Comparison of ENCODE assay signal across 14 cellular contexts in genomic region chr11:44593194-44593593, GRCh38. TPM values are rescaled to one million over a fixed set of nuclear protein-coding genes. Genes with fewer than 3 reads are reported as not detected.
A peak's percentile ranks its signal among the peaks of the same experiment; 100 is the strongest.
DNase-seq lines count a peak whose midpoint lies in the region; ATAC-seq, FAIRE-seq and TF ChIP-seq lines count a peak whose summit lies in the region.
"Had no signal": no experiment of that assay in that cellular context is flagged by ENCODE, and none has a peak within 500 bp of the region (broad histone marks: within the 10 kb centered on the region; RNA-seq: fewer than 3 reads in every experiment).

No MANE protein-coding gene starts in this region.

- TF ChIP-seq POLR2A in GM12878 (IDR thresholded peaks at IDR 0.05; ENCODE audit: low read depth, low read length) (no peak), suprapubic skin (IDR thresholded peaks at IDR 0.05) (no peak)

- H2AFZ ChIP-seq in GM12878 (ENCODE audit: control insufficient read depth, low read depth, low read length) = no peak overlapping the region
- no peak overlapping the region for H2AFZ ChIP-seq in OCI-LY7 (ENCODE audit: low read length)

- in situ Hi-C loops in GM12878 (cut with MboI) = loop anchor here (25.0 kb wide), 1 partner anchor 1231 kb away; the partner anchor contains the start of gene TTC17

- H3K9me3 ChIP-seq in GM12878 (replicated peaks; ENCODE audit: control insufficient read depth, insufficient read depth, low read length) (no peaks in the 10 kb centered on the region), muscle layer of duodenum (ENCODE audit: control insufficient read depth in 1 of 2, low read length in 2 of 2) (no peaks in the 10 kb centered on the region), suprapubic skin (no peaks in the 10 kb centered on the region), OCI-LY7 (ENCODE audit: low read length) (no peaks in the 10 kb centered on the region)

- ATAC-seq in GM12878 (no peak), GM21423 (IDR thresholded peaks at IDR 0.05; ENCODE audit: unreplicated experiment) (no peak)

- H3K4me1 ChIP-seq in GM12878 (ENCODE audit: control insufficient read depth, insufficient read depth, low read length) = peaks cover 44% of the 10 kb centered on the region
- peaks cover 16 to 49% of the 10 kb centered on the region in 2 donors for H3K4me1 ChIP-seq in muscle layer of duodenum (ENCODE audit: control insufficient read depth in 1 of 2, insufficient read depth in 2 of 2, low read length in 2 of 2)
- peaks cover 39% of the 10 kb centered on the region for H3K4me1 ChIP-seq in suprapubic skin
- H3K4me1 ChIP-seq in OCI-LY7 (ENCODE audit: insufficient read depth, low read length, poor library complexity, severe bottlenecking) = peaks cover 22% of the 10 kb centered on the region

- H3K79me2 ChIP-seq in GM12878 (ENCODE audit: control insufficient read depth, insufficient read depth, low read length) (peaks cover 9% of the 10 kb centered on the region), OCI-LY7 (ENCODE audit: insufficient read depth, low read depth, low read length) (no peaks in the 10 kb centered on the region)

- SMC1A ChIA-PET in GM12878 (lab: Charles Lee; ENCODE audit: uncharacterized antibody, unreplicated experiment) = interaction anchor here (0.6 to 11.3 kb wide), 12 partner anchors 8 to 1006 kb away, joined by 3 to 160 read pairs (median 4); no protein-coding TSS in a partner anchor

- H3K27me3 ChIP-seq in GM12878 (replicated peaks in 1 of 2; ENCODE audit: control insufficient read depth in 2 of 2, insufficient read depth in 2 of 2, low read length in 1 of 2) = no peaks in the 10 kb centered on the region
- H3K27me3 ChIP-seq in muscle layer of duodenum (ENCODE audit: low read depth, low read length) = no peaks in the 10 kb centered on the region
- H3K27me3 ChIP-seq in suprapubic skin = no peaks in the 10 kb centered on the region

- FAIRE-seq in GM12878 (lab: Jason Lieb, UNC) = no peak
- FAIRE-seq: H54, islet of Langerhans, TTC549 had no signal

- H3K4me3 Mint-ChIP-seq in T-helper 1 cell treated with Interleukin-12 subunit alpha and Interleukin-12 subunit beta and Interleukin-4 antibody, amounts not matched to agents 30 μg/mL and 1 μg/mL, for 36 hours = no peak overlapping the region

- CTCF ChIA-PET in GM12878 (lab: Yijun Ruan, JAX) = interaction anchor here (0.6 to 2.2 kb wide), 7 partner anchors 9 to 378 kb away, joined by 3 to 8 read pairs (median 4); no protein-coding TSS in a partner anchor
- CTCF ChIA-PET in OCI-LY7 (lab: Charles Lee; ENCODE audit: unreplicated experiment) = interaction anchor here (0.6 kb wide), 2 partner anchors 61 to 301 kb away, joined by 3 read pairs; no protein-coding TSS in a partner anchor

- 81% methylated on average over 8 of the region's 8 CpGs for WGBS in GM12878 (ENCODE audit: insufficient coverage, insufficient replicate concordance, low lambda C conversion rate, missing lambda C conversion rate)
- WGBS in suprapubic skin = 55% methylated on average over 8 of the region's 8 CpGs

- TF ChIP-seq RAD21 in GM12878 (IDR thresholded peaks at IDR 0.05; ENCODE audit: insufficient read depth, low read depth, low read length) = no peak

- no peaks in the 10 kb centered on the region for H3K27me3 Mint-ChIP-seq in T-helper 1 cell treated with Interleukin-12 subunit alpha and Interleukin-12 subunit beta and Interleukin-4 antibody, amounts not matched to agents 30 μg/mL and 1 μg/mL, for 36 hours (ENCODE audit: low read depth)

- H3K4me3 ChIP-seq in GM12878 (no peak overlapping the region), muscle layer of duodenum (ENCODE audit: low read depth in 1 of 2, low read length in 2 of 2) (no peak overlapping the region), suprapubic skin (no peak overlapping the region), OCI-LY7 (ENCODE audit: low read depth, low read length, poor library complexity, severe bottlenecking) (no peak overlapping the region)
- H3K4me3 ChIP-seq: smooth muscle cell had no signal

- TF ChIP-seq EP300 in GM12878 (IDR thresholded peaks at IDR 0.05; ENCODE audit: borderline replicate concordance in 1 of 2, control insufficient read depth in 1 of 2, low read depth in 2 of 2, low read length in 2 of 2) (no peak), suprapubic skin (IDR thresholded peaks at IDR 0.05) (no peak)

- TF ChIP-seq CTCF in GM12878 (IDR thresholded peaks at IDR 0.05 in 2 of 3, conservative IDR thresholded peaks at IDR 0.05 in 1 of 3; ENCODE audit: control insufficient read depth in 2 of 3, extremely low read depth in 1 of 3, insufficient read depth in 1 of 3, low read depth in 3 of 3, low read length in 3 of 3) = no peak
- TF ChIP-seq CTCF in suprapubic skin (IDR thresholded peaks at IDR 0.05) = no peak
- TF ChIP-seq CTCF in OCI-LY7 (conservative IDR thresholded peaks at IDR 0.05; ENCODE audit: low read length) = no peak

- H3K27ac ChIP-seq in GM12878 (ENCODE audit: control insufficient read depth, insufficient read depth) (no peak overlapping the region), muscle layer of duodenum (ENCODE audit: low read length) (peak overlapping the region; percentile 71), suprapubic skin (peak overlapping the region; percentile 49), OCI-LY7 (ENCODE audit: low read depth, low read length, poor library complexity, severe bottlenecking) (no peak overlapping the region)

- POLR2A ChIA-PET in GM12878 (lab: Charles Lee) = interaction anchor here (1.4 to 21.2 kb wide), 3 partner anchors 10 to 25 kb away, joined by 5 to 434 read pairs (median 6); partner anchors contain the start of gene CD82
- POLR2A ChIA-PET in OCI-LY7 (lab: Charles Lee) = no interaction called here

- H3K27ac Mint-ChIP-seq in T-helper 1 cell treated with Interleukin-12 subunit alpha and Interleukin-12 subunit beta and Interleukin-4 antibody, amounts not matched to agents 30 μg/mL and 1 μg/mL, for 36 hours = peak overlapping the region; percentile 63

- RAD21 ChIA-PET in GM12878 (lab: Charles Lee; ENCODE audit: unreplicated experiment) = interaction anchor here (1.0 to 13.7 kb wide), 5 partner anchors 8 to 36 kb away, joined by 4 to 196 read pairs (median 5); no protein-coding TSS in a partner anchor

- no peak overlapping the region for H3K9ac ChIP-seq in GM12878 (ENCODE audit: control insufficient read depth, insufficient read depth, low read length)

- H3K36me3 ChIP-seq in GM12878 (ENCODE audit: control insufficient read depth in 2 of 2, insufficient read depth in 2 of 2, low read length in 1 of 2) (peaks cover 9 to 15% of the 10 kb centered on the region in 2 experiments), muscle layer of duodenum (ENCODE audit: control insufficient read depth in 1 of 2, insufficient read depth in 2 of 2, low read length in 2 of 2) (no peaks in the 10 kb centered on the region), suprapubic skin (peaks cover 11% of the 10 kb centered on the region), OCI-LY7 (ENCODE audit: insufficient read depth, low read length) (no peaks in the 10 kb centered on the region)

- peaks cover 59% of the 10 kb centered on the region for H3K36me3 Mint-ChIP-seq in T-helper 1 cell treated with Interleukin-12 subunit alpha and Interleukin-12 subunit beta and Interleukin-4 antibody, amounts not matched to agents 30 μg/mL and 1 μg/mL, for 36 hours (ENCODE audit: low read depth)

- H3K4me1 Mint-ChIP-seq in T-helper 1 cell treated with Interleukin-12 subunit alpha and Interleukin-12 subunit beta and Interleukin-4 antibody, amounts not matched to agents 30 μg/mL and 1 μg/mL, for 36 hours (ENCODE audit: low read depth) = peaks cover 64% of the 10 kb centered on the region

- no peaks in the 10 kb centered on the region for H3K9me2 ChIP-seq in OCI-LY7 (ENCODE audit: insufficient read depth, low read length)

- no peaks in the 10 kb centered on the region for H3K9me3 Mint-ChIP-seq in T-helper 1 cell treated with Interleukin-12 subunit alpha and Interleukin-12 subunit beta and Interleukin-4 antibody, amounts not matched to agents 30 μg/mL and 1 μg/mL, for 36 hours

- no TSS peak for BruUV-seq in GM12878 (replicated peaks; lab: Mats Ljungman, UMichigan)
- BruUV-seq in OCI-LY7 (replicated peaks; lab: Mats Ljungman, UMichigan) = no TSS peak

- DNase-seq in T-helper 1 cell = no peak
- no peak for DNase-seq in GM12878 (ENCODE audit: low read depth, low spot score)
- DNase-seq in suprapubic skin (ENCODE audit: low spot score in 2 of 2) = no peak
- no peak for DNase-seq in OCI-LY7 (ENCODE audit: low spot score)
- DNase-seq in activated CD8-positive, alpha-beta memory T cell treated with anti-CD3 and anti-CD28 coated beads, Interleukin-2, amount 50 U/mL, for 48 hours = no peak
- DNase-seq: activated naive CD4-positive, alpha-beta T cell; NCI-H1694 had no signal

- intact Hi-C loops in GM12878 (cut with micrococcal nuclease; ENCODE audit: unreplicated experiment) (no loop called here), OCI-LY7 (cut with micrococcal nuclease; ENCODE audit: unreplicated experiment) (no loop called here)

- H4K20me1 ChIP-seq in GM12878 (ENCODE audit: control insufficient read depth, insufficient read depth) (no peaks in the 10 kb centered on the region), OCI-LY7 (ENCODE audit: insufficient read depth, low read length) (no peaks in the 10 kb centered on the region)

- H3K4me2 ChIP-seq in GM12878 (ENCODE audit: control insufficient read depth, insufficient read depth) (no peak overlapping the region), OCI-LY7 (ENCODE audit: low read length) (no peak overlapping the region)
- H3K4me2 ChIP-seq: smooth muscle cell had no signal

TF ChIP-seq in GM12878, 131 proteins besides CTCF, POLR2A, EP300 and RAD21 (continues in another document):
- no peak for TF ChIP-seq ZSCAN29 (IDR thresholded peaks at IDR 0.05)
- TF ChIP-seq EED (IDR thresholded peaks at IDR 0.05; ENCODE audit: low read depth) = peak; percentile 26; the same call in 1 of the 2 replicates

RNA-seq across cellular contexts. Expression of gene CD82, which starts 27.7 kb away (rescaled TPM):
- total RNA-seq in GM12878 (2013; cell fraction: nucleolus; rRNA removed) = 202 and 214 TPM in 2 replicates
- total RNA-seq in GM12878 (2014; rRNA removed) (60.0 and 69.4 TPM in 2 replicates), GM12878 (2014; rRNA removed; fragmentation: Illumina TruSeq; extraction: Trizol) (65.0 and 66.4 TPM in 2 replicates), GM12878 (2021) (166 and 178 TPM in 2 replicates), suprapubic skin (100 to 1,000 TPM in 3 of 4 donors, 10 to 100 TPM in 1; 77.6 to 155 (median 118) TPM), OCI-LY7 (2022) (3.4 and 6.4 TPM in 2 replicates)
- polyA plus RNA-seq in GM12878 (2011; ENCODE audit: low read depth) = 57.7 TPM
- polyA plus RNA-seq in GM12878 (2011; rRNA removed) (94.5 and 176 TPM in 2 replicates), GM12878 (2014; fragmentation: Illumina TruSeq; extraction: Trizol) (17.8 and 51.8 TPM in 2 replicates), GM12878 (2014; fragmentation: Nextera tagmentation; extraction: Ambion mirVana) (1 to 10 TPM; 5.2 to 8.2 TPM), GM12878 (2014; rRNA removed) (97.7 and 100 TPM in 2 replicates), GM12878 (2016; fragmentation: Nextera tagmentation; extraction: Ambion mirVana) (100 to 1,000 TPM; 159 to 180 TPM)
- 223 and 282 TPM in 2 replicates for polyA plus RNA-seq in GM12878 (2011; cell fraction: cytosol; rRNA removed)
- 60.1 and 67.9 TPM in 2 replicates for polyA plus RNA-seq in GM12878 (2011; cell fraction: nucleus; rRNA removed)
- 108 and 130 TPM in 2 replicates for polyA plus RNA-seq in GM12878 (2012)
- 136 and 174 TPM in 2 replicates for polyA minus RNA-seq in GM12878 (2011; rRNA and poly(A)+ RNA removed)
- polyA minus RNA-seq in GM12878 (2011; cell fraction: cytosol; rRNA and poly(A)+ RNA removed) = 59.5 and 63.5 TPM in 2 replicates
- 29.3 and 45.1 TPM in 2 replicates for polyA minus RNA-seq in GM12878 (2011; cell fraction: nucleus; rRNA and poly(A)+ RNA removed)
- total RNA-seq in OCI-LY7 (2014; rRNA removed; shearing (Covaris generic)) = 1.2 and 1.8 TPM in 2 replicates

Comparison
In these comparisons a context has a peak if more than half of its experiments do, and no peak if none do; other contexts are left out.
1. H3K27ac ChIP-seq: peak in muscle layer of duodenum (single experiment) and suprapubic skin (single experiment); none in GM12878 (single experiment) and OCI-LY7 (single experiment).
2. RNA of gene CD82, which starts 27.7 kb away (total RNA-seq): 77.6 to 155 TPM in suprapubic skin and 60.0 to 214 TPM in GM12878; 1.2 to 6.4 TPM in OCI-LY7; every median in the first group is over 4 times any median in the second.